In genomic region chr20:51624157-51624731, GRCh38 we compare ENCODE assay signal across 8 cellular contexts.
DNase-seq lines count a peak whose midpoint lies in the region; ATAC-seq lines count a peak whose summit lies in the region.

No MANE protein-coding gene starts in this region.

- DNase-seq in G401 (ENCODE audit: low spot score) (peak; percentile 78), HPDE6-E6E7 (ENCODE audit: extremely low spot score) (peak; percentile 86), RPMI8226 (peak; percentile 68), glomerular visceral epithelial cell (ENCODE audit: extremely low spot score) (peak; percentile 49), retina (peak; percentile 66), middle frontal gyrus (ENCODE audit: extremely low spot score, low spot score) (no peak)

- no peaks in the 10 kb centered on the region for H3K36me3 Mint-ChIP-seq in activated T-helper 17 cell treated with anti-CD3 and anti-CD28 coated beads, Interleukin-2, amount 50 U/mL, for 72 hours (ENCODE audit: low read depth)

- H3K27ac Mint-ChIP-seq in activated T-helper 17 cell treated with anti-CD3 and anti-CD28 coated beads, Interleukin-2, amount 50 U/mL, for 72 hours = no peak overlapping the region

- peaks cover 12% of the 10 kb centered on the region for H3K4me1 Mint-ChIP-seq in activated T-helper 17 cell treated with anti-CD3 and anti-CD28 coated beads, Interleukin-2, amount 50 U/mL, for 72 hours

- H3K9me3 Mint-ChIP-seq in activated T-helper 17 cell treated with anti-CD3 and anti-CD28 coated beads, Interleukin-2, amount 50 U/mL, for 72 hours = no peaks in the 10 kb centered on the region

- in situ Hi-C loops in G401 (cut with HindIII; ENCODE audit: low sequenced_read_pairs) = no loop called here

- H3K4me3 Mint-ChIP-seq in activated T-helper 17 cell treated with anti-CD3 and anti-CD28 coated beads, Interleukin-2, amount 50 U/mL, for 72 hours = no peak overlapping the region

- H3K27me3 Mint-ChIP-seq in activated T-helper 17 cell treated with anti-CD3 and anti-CD28 coated beads, Interleukin-2, amount 50 U/mL, for 72 hours = peaks cover 7% of the 10 kb centered on the region

- ATAC-seq in activated T-helper 17 cell treated with anti-CD3 and anti-CD28 coated beads, Interleukin-2, amount 50 U/mL, for 72 hours (replicated peaks) = peak; percentile 38
- no peak for ATAC-seq in GM18861 (IDR thresholded peaks at IDR 0.05; ENCODE audit: unreplicated experiment)
